8 cellular contexts compared by ENCODE assay signal in genomic region chr6:31822038-31822821, GRCh38. TPM values are rescaled to one million over a fixed set of nuclear protein-coding genes. Genes with fewer than 3 reads are reported as not detected.
A peak's percentile ranks its signal among the peaks of the same experiment; 100 is the strongest.
DNase-seq lines count a peak whose midpoint lies in the region; ATAC-seq and TF ChIP-seq lines count a peak whose summit lies in the region.

No MANE protein-coding gene starts in this region.

- H3K9me3 Mint-ChIP-seq in CD4-positive, alpha-beta T cell: no peaks in the 10 kb centered on the region
- no peaks in the 10 kb centered on the region for H3K9me3 Mint-ChIP-seq in activated CD8-positive, alpha-beta T cell treated with anti-CD3 and anti-CD28 coated beads for 36 hours
- H3K9me3 Mint-ChIP-seq in memory B cell: no peaks in the 10 kb centered on the region

- H3K4me3 Mint-ChIP-seq in CD4-positive, alpha-beta T cell: peak overlapping the region; percentile 94
- H3K4me3 Mint-ChIP-seq in activated CD8-positive, alpha-beta T cell treated with anti-CD3 and anti-CD28 coated beads for 36 hours: peak overlapping the region; percentile 80
- H3K4me3 Mint-ChIP-seq in memory B cell: peak overlapping the region; percentile 99

- intact Hi-C loops in CD4-positive, alpha-beta T cell (cut with DNase I, micrococcal nuclease): loop anchor here in 1 of 2 experiments (2.0 kb wide), 1 partner anchor 15 kb away; the partner anchor contains the start of gene LSM2
- intact Hi-C loops in activated CD8-positive, alpha-beta T cell treated with anti-CD3 and anti-CD28 coated beads for 36 hours (cut with micrococcal nuclease): loop anchor here (10.0 kb wide), 1 partner anchor 257 kb away; no protein-coding TSS in a partner anchor

- ATAC-seq in CD4-positive, alpha-beta T cell (ENCODE audit: poor library complexity): peak; percentile 60
- ATAC-seq in GM21619 (IDR thresholded peaks at IDR 0.05; ENCODE audit: unreplicated experiment): peak; percentile 34
- peak; percentile 45 for ATAC-seq in activated CD8-positive, alpha-beta T cell treated with anti-CD3 and anti-CD28 coated beads for 36 hours
- peak; percentile 38 for ATAC-seq in memory B cell (ENCODE audit: low read depth)

- peak overlapping the region; percentile 81 for H3K9ac ChIP-seq in endocrine pancreas (ENCODE audit: control insufficient read depth, insufficient read depth, low read length)

- H3K27me3 Mint-ChIP-seq in CD4-positive, alpha-beta T cell: no peaks in the 10 kb centered on the region
- H3K27me3 Mint-ChIP-seq in activated CD8-positive, alpha-beta T cell treated with anti-CD3 and anti-CD28 coated beads for 36 hours: no peaks in the 10 kb centered on the region
- H3K27me3 Mint-ChIP-seq in memory B cell: no peaks in the 10 kb centered on the region

- H3K4me3 ChIP-seq in endocrine pancreas (ENCODE audit: control insufficient read depth, insufficient read depth, low read length): peak overlapping the region; percentile 66

- H3K9me3 ChIP-seq in CD4-positive, alpha-beta T cell (ENCODE audit: control insufficient read depth, low read length): no peaks in the 10 kb centered on the region
- no peaks in the 10 kb centered on the region for H3K9me3 ChIP-seq in endocrine pancreas (ENCODE audit: control insufficient read depth, low read length)

- TF ChIP-seq CTCF in CD4-positive, alpha-beta T cell (IDR thresholded peaks at IDR 0.05): no peak
- TF ChIP-seq CTCF in activated CD8-positive, alpha-beta T cell treated with anti-CD3 and anti-CD28 coated beads for 36 hours (IDR thresholded peaks at IDR 0.05): no peak

- POLR2A ChIA-PET in CD4-positive, alpha-beta T cell (lab: Charles Lee): interaction anchor here (0.6 to 2.7 kb wide), 5 partner anchors 12 to 275 kb away, joined by 3 to 17 read pairs (median 4); partner anchors contain the start of genes BAG6, LSM2 and VARS1
- POLR2A ChIA-PET in activated CD8-positive, alpha-beta T cell treated with anti-CD3 and anti-CD28 coated beads for 36 hours (lab: Charles Lee): interaction anchor here (0.7 to 2.3 kb wide), 8 partner anchors 8 to 248 kb away, joined by 3 to 11 read pairs (median 4); no protein-coding TSS in a partner anchor

- H3K4me1 Mint-ChIP-seq in CD4-positive, alpha-beta T cell (ENCODE audit: low read depth): peaks cover 62% of the 10 kb centered on the region
- H3K4me1 Mint-ChIP-seq in activated CD8-positive, alpha-beta T cell treated with anti-CD3 and anti-CD28 coated beads for 36 hours (ENCODE audit: low read depth): peaks cover 62% of the 10 kb centered on the region
- peaks cover 23% of the 10 kb centered on the region for H3K4me1 Mint-ChIP-seq in memory B cell

- no peaks in the 10 kb centered on the region for H3K27me3 ChIP-seq in CD4-positive, alpha-beta T cell (ENCODE audit: control insufficient read depth, insufficient read depth, low read length)
- no peaks in the 10 kb centered on the region for H3K27me3 ChIP-seq in endocrine pancreas (ENCODE audit: control insufficient read depth, insufficient read depth, low read length)

- peaks cover 17% of the 10 kb centered on the region for H3K36me3 Mint-ChIP-seq in CD4-positive, alpha-beta T cell (ENCODE audit: low read depth)
- peaks cover 6% of the 10 kb centered on the region for H3K36me3 Mint-ChIP-seq in activated CD8-positive, alpha-beta T cell treated with anti-CD3 and anti-CD28 coated beads for 36 hours (ENCODE audit: low read depth)
- no peaks in the 10 kb centered on the region for H3K36me3 Mint-ChIP-seq in memory B cell

- H3K4me1 ChIP-seq in endocrine pancreas (ENCODE audit: control insufficient read depth, insufficient read depth, low read length): no peaks in the 10 kb centered on the region

- peak in 9 of 10 experiments; percentile 30 to 63 (median 48) for DNase-seq in CD4-positive, alpha-beta T cell
- DNase-seq in NCI-H69 (lab: John Stamatoyannopoulos, UW): peak; percentile 80
- DNase-seq in activated CD8-positive, alpha-beta T cell treated with anti-CD3 and anti-CD28 coated beads for 36 hours: peak; percentile 74
- peak in 1 of 2 donors; percentile 48 for DNase-seq in memory B cell (ENCODE audit: low spot score in 2 of 2)
- peak; percentile 43 to 45 for DNase-seq in stimulated activated CD8-positive, alpha-beta memory T cell treated with anti-CD3 and anti-CD28 coated beads, Interleukin-2, amount 100 ng/mL, for 48 hours (ENCODE audit: low read depth in 2 of 2)
- no peak for DNase-seq in GM19240 (ENCODE audit: insufficient read length, low spot score)

- H3K27ac Mint-ChIP-seq in CD4-positive, alpha-beta T cell: peak overlapping the region; percentile 94
- H3K27ac Mint-ChIP-seq in activated CD8-positive, alpha-beta T cell treated with anti-CD3 and anti-CD28 coated beads for 36 hours: peak overlapping the region; percentile 96
- H3K27ac Mint-ChIP-seq in memory B cell: peak overlapping the region; percentile 94

- H3K27ac ChIP-seq in CD4-positive, alpha-beta T cell (ENCODE audit: low read depth, low read length): peak overlapping the region; percentile 83

- CTCF ChIA-PET in CD4-positive, alpha-beta T cell (lab: Charles Lee): no interaction called here
- CTCF ChIA-PET in activated CD8-positive, alpha-beta T cell treated with anti-CD3 and anti-CD28 coated beads for 36 hours (lab: Charles Lee): interaction anchor here (1.2 to 1.9 kb wide), 4 partner anchors 9 to 92 kb away, joined by 3 to 7 read pairs (median 6); no protein-coding TSS in a partner anchor

- peaks cover 8% of the 10 kb centered on the region for H3K36me3 ChIP-seq in endocrine pancreas (ENCODE audit: control insufficient read depth, insufficient read depth, low read length)

RNA-seq across cellular contexts. Expression of gene HSPA1B, which starts 5.3 kb away (rescaled TPM):
- total RNA-seq in CD4-positive, alpha-beta T cell: 1 to 10 TPM; 8.3 to 9.8 TPM
- total RNA-seq in activated CD8-positive, alpha-beta T cell treated with anti-CD3 and anti-CD28 coated beads for 36 hours: 10 to 100 TPM; 50.4 to 50.8 TPM

RNA-seq across cellular contexts. Expression of gene HSPA1A, which starts 6.9 kb away (rescaled TPM):
- total RNA-seq in CD4-positive, alpha-beta T cell: 1 to 10 TPM; 8.1 to 9.8 TPM
- 10 to 100 TPM; 36.6 to 37.8 TPM for total RNA-seq in activated CD8-positive, alpha-beta T cell treated with anti-CD3 and anti-CD28 coated beads for 36 hours

RNA-seq across cellular contexts. Expression of gene HSPA1L, which starts 7.1 kb away (rescaled TPM):
- total RNA-seq in CD4-positive, alpha-beta T cell: 1 to 10 TPM; 1.7 to 1.8 TPM
- total RNA-seq in activated CD8-positive, alpha-beta T cell treated with anti-CD3 and anti-CD28 coated beads for 36 hours: 1 to 10 TPM; 1.7 to 2.0 TPM

RNA-seq across cellular contexts. Expression of gene LSM2, which starts 15.5 kb away (rescaled TPM):
- total RNA-seq in CD4-positive, alpha-beta T cell: 10 to 100 TPM; 12.6 to 13.7 TPM
- 100 to 1,000 TPM; 117 to 120 TPM for total RNA-seq in activated CD8-positive, alpha-beta T cell treated with anti-CD3 and anti-CD28 coated beads for 36 hours

RNA-seq across cellular contexts. Expression of gene VARS1, which starts 26.7 kb away (rescaled TPM):
- 10 to 100 TPM; 43.9 to 44.2 TPM for total RNA-seq in CD4-positive, alpha-beta T cell
- 100 to 1,000 TPM; 150 to 153 TPM for total RNA-seq in activated CD8-positive, alpha-beta T cell treated with anti-CD3 and anti-CD28 coated beads for 36 hours

Comparison
In these comparisons a context has a peak if more than half of its experiments do, and no peak if none do; other contexts are left out.
1. RNA of gene HSPA1B, which starts 5.3 kb away (total RNA-seq): 50.4 to 50.8 TPM in activated CD8-positive, alpha-beta T cell treated with anti-CD3 and anti-CD28 coated beads for 36 hours; 8.3 to 9.8 TPM in CD4-positive, alpha-beta T cell; every median in the first group is over 4 times any median in the second.
2. Peak in every context shown above with its lines, with median percentiles within 50 percentile points of each other: ATAC-seq, H3K27ac Mint-ChIP-seq and H3K4me3 Mint-ChIP-seq.